8 cellular contexts compared by ENCODE assay signal in genomic region chr10:6141296-6142151, GRCh38. TPM values are rescaled to one million over a fixed set of nuclear protein-coding genes. Genes with fewer than 3 reads are reported as not detected.
DNase-seq lines count a peak whose midpoint lies in the region; ATAC-seq and TF ChIP-seq lines count a peak whose summit lies in the region.

No MANE protein-coding gene starts in this region.

- peaks cover 5% of the 10 kb centered on the region for H3K79me1 ChIP-seq in mesendoderm (ENCODE audit: low read length)

- no peak overlapping the region for H3K4ac ChIP-seq in mesendoderm (ENCODE audit: low read depth, low read length)

- peaks cover 31 to 58% of the 10 kb centered on the region in 2 donors for H3K4me1 Mint-ChIP-seq in stimulated activated naive B cell treated with anti-CD40 and anti-IgM and Interleukin-4, amounts not matched to agents 10 μg/mL and 1 μg/mL and 100 μg/mL, for 72 hours

- no peaks in the 10 kb centered on the region for H3K36me3 ChIP-seq in mesendoderm (ENCODE audit: control insufficient read depth, insufficient read depth, low read length)

- peaks cover 21 to 30% of the 10 kb centered on the region in 2 donors for H3K27me3 Mint-ChIP-seq in stimulated activated naive B cell treated with anti-CD40 and anti-IgM and Interleukin-4, amounts not matched to agents 10 μg/mL and 1 μg/mL and 100 μg/mL, for 72 hours

- no peak overlapping the region for H3K23ac ChIP-seq in mesendoderm (ENCODE audit: low read length)

- no peak overlapping the region for H3K4me2 ChIP-seq in mesendoderm (ENCODE audit: low read length)

- no peaks in the 10 kb centered on the region for H3K79me2 ChIP-seq in mesendoderm (ENCODE audit: control insufficient read depth, insufficient read depth, low read length)

- no peak overlapping the region for H4K8ac ChIP-seq in mesendoderm (ENCODE audit: low read depth, low read length)

- no peak overlapping the region for H4K5ac ChIP-seq in mesendoderm (ENCODE audit: low read length)

- H2BK15ac ChIP-seq in mesendoderm (replicated peaks; ENCODE audit: low read depth): no peak overlapping the region

- peak overlapping the region in 1 of 2 donors; percentile 56 for H3K4me3 Mint-ChIP-seq in stimulated activated naive B cell treated with anti-CD40 and anti-IgM and Interleukin-4, amounts not matched to agents 10 μg/mL and 1 μg/mL and 100 μg/mL, for 72 hours

- DNase-seq in ELR (ENCODE audit: low read depth) (peak; percentile 91), foreskin keratinocyte (peak in 1 of 2 donors; percentile 62), mesendoderm (no peak), NCI-H187 treated with DMSO at 0.1 percent for 48 hours (lab: John Stamatoyannopoulos, UW) (no peak)
- no peak for DNase-seq in stimulated activated naive B cell treated with anti-CD40 and anti-IgM and Interleukin-4, amounts not matched to agents 10 μg/mL and 1 μg/mL and 100 μg/mL, for 72 hours

- H3K56ac ChIP-seq in mesendoderm (ENCODE audit: low read length): no peak overlapping the region

- no peak overlapping the region for H2BK5ac ChIP-seq in mesendoderm (ENCODE audit: low read length)

- no peak overlapping the region for H2BK120ac ChIP-seq in mesendoderm (ENCODE audit: low read depth, low read length)

- no peak overlapping the region for H3K9ac ChIP-seq in mesendoderm (ENCODE audit: low read length)

- H3K27ac Mint-ChIP-seq in stimulated activated naive B cell treated with anti-CD40 and anti-IgM and Interleukin-4, amounts not matched to agents 10 μg/mL and 1 μg/mL and 100 μg/mL, for 72 hours: peak overlapping the region; percentile 63

- no peaks in the 10 kb centered on the region for H3K36me3 Mint-ChIP-seq in stimulated activated naive B cell treated with anti-CD40 and anti-IgM and Interleukin-4, amounts not matched to agents 10 μg/mL and 1 μg/mL and 100 μg/mL, for 72 hours

- H2AK5ac ChIP-seq in mesendoderm (ENCODE audit: low read length): no peak overlapping the region

- H3K4me3 ChIP-seq in WI38 (ENCODE audit: low read depth, low read length) (peak overlapping the region; percentile 61), mesendoderm (ENCODE audit: low read length) (no peak overlapping the region)

- H3K27ac ChIP-seq in foreskin keratinocyte (peak overlapping the region; percentile 65), mesendoderm (ENCODE audit: low read depth, low read length) (no peak overlapping the region)

- TF ChIP-seq CTCF in WI38 (IDR thresholded peaks at IDR 0.05; ENCODE audit: low read depth, low read length): no peak
- TF ChIP-seq CTCF in foreskin keratinocyte (conservative IDR thresholded peaks at IDR 0.05): no peak

- no CpG with 5 or more reads among the region's 30 CpGs for WGBS in mesendoderm (ENCODE audit: extremely low coverage, insufficient coverage, low lambda C conversion rate)

- H3K9me3 Mint-ChIP-seq in stimulated activated naive B cell treated with anti-CD40 and anti-IgM and Interleukin-4, amounts not matched to agents 10 μg/mL and 1 μg/mL and 100 μg/mL, for 72 hours: no peaks in the 10 kb centered on the region

- H3K27me3 ChIP-seq in foreskin keratinocyte (no peaks in the 10 kb centered on the region), mesendoderm (ENCODE audit: insufficient read depth, low read length, poor library complexity) (no peaks in the 10 kb centered on the region)

- peak; percentile 48 for ATAC-seq in GM21360 (IDR thresholded peaks at IDR 0.05; ENCODE audit: unreplicated experiment)
- ATAC-seq in HG03521 (IDR thresholded peaks at IDR 0.05; ENCODE audit: unreplicated experiment): peak; percentile 48
- peak; percentile 46 for ATAC-seq in foreskin keratinocyte
- peak; percentile 32 to 50 for ATAC-seq in stimulated activated naive B cell treated with anti-CD40 and anti-IgM and Interleukin-4, amounts not matched to agents 10 μg/mL and 1 μg/mL and 100 μg/mL, for 72 hours (replicated peaks)

- H3K4me1 ChIP-seq in foreskin keratinocyte (peaks cover 7% of the 10 kb centered on the region), mesendoderm (ENCODE audit: control insufficient read depth, low read depth, low read length) (peaks cover 7% of the 10 kb centered on the region)

- H3K18ac ChIP-seq in mesendoderm (ENCODE audit: low read length): no peak overlapping the region

RNA-seq across cellular contexts. Expression of gene RBM17, which starts 52.7 kb away (rescaled TPM):
- total RNA-seq in foreskin keratinocyte: 65.9 and 87.2 TPM in 2 replicates
- polyA plus RNA-seq in foreskin keratinocyte: 81.3 and 105 TPM in 2 replicates
- polyA plus RNA-seq in mesendoderm (2013, experiment 1 of 2): 182 TPM
- 182 TPM for polyA plus RNA-seq in mesendoderm (2013, experiment 2 of 2)
